1 cellular context compared by ENCODE assay signal in the genomic region with DNA sequence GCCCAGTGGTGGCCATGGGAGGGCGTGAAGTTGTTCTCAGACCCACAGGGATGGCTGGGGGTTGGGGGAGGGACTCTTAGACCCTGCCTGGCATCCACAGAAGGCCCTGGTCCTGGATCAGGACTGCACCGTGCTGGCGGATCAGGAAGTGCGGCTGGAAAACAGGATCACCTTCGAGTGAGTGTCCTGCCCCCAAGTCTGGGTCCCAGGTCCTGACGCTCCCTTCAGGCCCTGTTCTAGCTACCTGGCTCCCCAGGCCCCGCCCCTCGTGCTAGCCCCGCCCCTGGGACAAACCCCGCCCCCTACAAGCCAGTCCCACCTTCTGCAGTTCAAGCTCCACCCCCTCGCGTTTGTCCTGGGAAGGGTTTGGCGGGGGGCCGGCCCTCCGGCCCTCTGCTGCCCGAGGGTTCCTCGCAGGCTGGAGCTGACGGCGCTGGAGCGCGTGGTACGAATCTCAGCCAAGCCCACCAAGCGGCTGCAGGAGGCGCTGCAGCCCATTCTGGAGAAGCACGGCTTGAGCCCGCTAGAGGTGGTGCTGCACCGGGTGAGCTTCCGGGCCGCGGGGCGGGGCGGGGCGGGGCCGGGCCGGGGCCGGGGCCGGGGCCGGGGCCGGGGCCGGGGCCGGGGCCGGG.
A peak's percentile ranks its signal among the peaks of the same experiment; 100 is the strongest.
TF ChIP-seq lines count a peak whose summit lies in the region.

No MANE protein-coding gene starts in this region.

TF ChIP-seq in K562, 482 proteins besides CTCF, POLR2A, EP300 and RAD21 (continues in another document):
- TF ChIP-seq ZNF263 (CRISPR knock-in tag; IDR thresholded peaks at IDR 0.05; ENCODE audit: borderline replicate concordance): peak; percentile 45; the same call in 1 of the 2 replicates
- no peak for TF ChIP-seq ARID2 (IDR thresholded peaks at IDR 0.05)
- TF ChIP-seq TSHZ1 (CRISPR knock-in tag; IDR thresholded peaks at IDR 0.05): no peak
- TF ChIP-seq BMI1 (IDR thresholded peaks at IDR 0.05; ENCODE audit: low read length): no peak
- no peak for TF ChIP-seq TFAM (CRISPR knock-in tag; conservative IDR thresholded peaks at IDR 0.05)
- TF ChIP-seq CBX5 (IDR thresholded peaks at IDR 0.05; ENCODE audit: borderline replicate concordance, low read depth): no peak
- no peak for TF ChIP-seq BCOR (IDR thresholded peaks at IDR 0.05)
- 0 out of 2 replicates have a peak, but pooled peaks have one; percentile 14 for TF ChIP-seq USF2 (CRISPR knock-in tag; IDR thresholded peaks at IDR 0.05)
- peak; percentile 62; the same call in 1 of the 2 replicates for TF ChIP-seq MYNN (IDR thresholded peaks at IDR 0.05)
- no peak for TF ChIP-seq MYNN (CRISPR knock-in tag; IDR thresholded peaks at IDR 0.05)
- TF ChIP-seq CREM (IDR thresholded peaks at IDR 0.05; ENCODE audit: low read depth): peak; percentile 68
- TF ChIP-seq SIN3B (IDR thresholded peaks at IDR 0.05; ENCODE audit: low read depth): no peak
- TF ChIP-seq CHD1 (IDR thresholded peaks at IDR 0.05; ENCODE audit: low read length): no peak
- TF ChIP-seq, protein P1, sequence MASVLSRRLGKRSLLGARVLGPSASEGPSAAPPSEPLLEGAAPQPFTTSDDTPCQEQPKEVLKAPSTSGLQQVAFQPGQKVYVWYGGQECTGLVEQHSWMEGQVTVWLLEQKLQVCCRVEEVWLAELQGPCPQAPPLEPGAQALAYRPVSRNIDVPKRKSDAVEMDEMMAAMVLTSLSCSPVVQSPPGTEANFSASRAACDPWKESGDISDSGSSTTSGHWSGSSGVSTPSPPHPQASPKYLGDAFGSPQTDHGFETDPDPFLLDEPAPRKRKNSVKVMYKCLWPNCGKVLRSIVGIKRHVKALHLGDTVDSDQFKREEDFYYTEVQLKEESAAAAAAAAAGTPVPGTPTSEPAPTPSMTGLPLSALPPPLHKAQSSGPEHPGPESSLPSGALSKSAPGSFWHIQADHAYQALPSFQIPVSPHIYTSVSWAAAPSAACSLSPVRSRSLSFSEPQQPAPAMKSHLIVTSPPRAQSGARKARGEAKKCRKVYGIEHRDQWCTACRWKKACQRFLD (CRISPR knock-in tag; IDR thresholded peaks at IDR 0.05): no peak
- TF ChIP-seq RBM15 (IDR thresholded peaks at IDR 0.05; ENCODE audit: insufficient read depth, low read length): no peak
- TF ChIP-seq CBFB (CRISPR knock-in tag; IDR thresholded peaks at IDR 0.05): no peak
- TF ChIP-seq CXXC5 (CRISPR knock-in tag; IDR thresholded peaks at IDR 0.05): peak; percentile 82
- no peak for TF ChIP-seq POU5F1 (IDR thresholded peaks at IDR 0.05; ENCODE audit: borderline replicate concordance, low read depth, low read length, partially characterized antibody)
- TF ChIP-seq HSF4 (CRISPR knock-in tag; IDR thresholded peaks at IDR 0.05; ENCODE audit: borderline replicate concordance): no peak
- TF ChIP-seq NFIC (IDR thresholded peaks at IDR 0.05): peak; percentile 30; the same call in 1 of the 2 replicates
- TF ChIP-seq CSDE1 (IDR thresholded peaks at IDR 0.05): no peak
- no peak for TF ChIP-seq SRSF7 (optimal IDR thresholded peaks at IDR 0.05; ENCODE audit: low read depth, low read length)
- no peak for TF ChIP-seq DNMT1 (IDR thresholded peaks at IDR 0.05)
- TF ChIP-seq, protein P2, sequence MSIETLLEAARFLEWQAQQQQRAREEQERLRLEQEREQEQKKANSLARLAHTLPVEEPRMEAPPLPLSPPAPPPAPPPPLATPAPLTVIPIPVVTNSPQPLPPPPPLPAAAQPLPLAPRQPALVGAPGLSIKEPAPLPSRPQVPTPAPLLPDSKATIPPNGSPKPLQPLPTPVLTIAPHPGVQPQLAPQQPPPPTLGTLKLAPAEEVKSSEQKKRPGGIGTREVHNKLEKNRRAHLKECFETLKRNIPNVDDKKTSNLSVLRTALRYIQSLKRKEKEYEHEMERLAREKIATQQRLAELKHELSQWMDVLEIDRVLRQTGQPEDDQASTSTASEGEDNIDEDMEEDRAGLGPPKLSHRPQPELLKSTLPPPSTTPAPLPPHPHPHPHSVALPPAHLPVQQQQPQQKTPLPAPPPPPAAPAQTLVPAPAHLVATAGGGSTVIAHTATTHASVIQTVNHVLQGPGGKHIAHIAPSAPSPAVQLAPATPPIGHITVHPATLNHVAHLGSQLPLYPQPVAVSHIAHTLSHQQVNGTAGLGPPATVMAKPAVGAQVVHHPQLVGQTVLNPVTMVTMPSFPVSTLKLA (conservative IDR thresholded peaks at IDR 0.05): peak; percentile 64 to 83; a peak in 3 of 4 replicates
- no peak for TF ChIP-seq ZNF311 (CRISPR knock-in tag; IDR thresholded peaks at IDR 0.05)
- no peak for TF ChIP-seq DDX20 (tag; IDR thresholded peaks at IDR 0.05; ENCODE audit: low read depth)
- TF ChIP-seq HES1 (IDR thresholded peaks at IDR 0.05; ENCODE audit: low read depth): no peak
- TF ChIP-seq TCF7L2 (IDR thresholded peaks at IDR 0.05; ENCODE audit: low read depth, low read length): no peak
- TF ChIP-seq ELF4 (CRISPR knock-in tag; IDR thresholded peaks at IDR 0.05): no peak
- TF ChIP-seq GTF2A2 (tag; IDR thresholded peaks at IDR 0.05): no peak
- TF ChIP-seq, protein P3, sequence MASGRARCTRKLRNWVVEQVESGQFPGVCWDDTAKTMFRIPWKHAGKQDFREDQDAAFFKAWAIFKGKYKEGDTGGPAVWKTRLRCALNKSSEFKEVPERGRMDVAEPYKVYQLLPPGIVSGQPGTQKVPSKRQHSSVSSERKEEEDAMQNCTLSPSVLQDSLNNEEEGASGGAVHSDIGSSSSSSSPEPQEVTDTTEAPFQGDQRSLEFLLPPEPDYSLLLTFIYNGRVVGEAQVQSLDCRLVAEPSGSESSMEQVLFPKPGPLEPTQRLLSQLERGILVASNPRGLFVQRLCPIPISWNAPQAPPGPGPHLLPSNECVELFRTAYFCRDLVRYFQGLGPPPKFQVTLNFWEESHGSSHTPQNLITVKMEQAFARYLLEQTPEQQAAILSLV (tag; IDR thresholded peaks at IDR 0.05): no peak
- TF ChIP-seq HMG20B (CRISPR knock-in tag; IDR thresholded peaks at IDR 0.05): no peak
- TF ChIP-seq ZNF57 (CRISPR knock-in tag; IDR thresholded peaks at IDR 0.05): no peak
- no peak for TF ChIP-seq PHF21A (IDR thresholded peaks at IDR 0.05; ENCODE audit: borderline replicate concordance, low read depth)
- no peak for TF ChIP-seq FOXK1 (CRISPR knock-in tag; IDR thresholded peaks at IDR 0.05; ENCODE audit: borderline replicate concordance)
- TF ChIP-seq, protein P4, sequence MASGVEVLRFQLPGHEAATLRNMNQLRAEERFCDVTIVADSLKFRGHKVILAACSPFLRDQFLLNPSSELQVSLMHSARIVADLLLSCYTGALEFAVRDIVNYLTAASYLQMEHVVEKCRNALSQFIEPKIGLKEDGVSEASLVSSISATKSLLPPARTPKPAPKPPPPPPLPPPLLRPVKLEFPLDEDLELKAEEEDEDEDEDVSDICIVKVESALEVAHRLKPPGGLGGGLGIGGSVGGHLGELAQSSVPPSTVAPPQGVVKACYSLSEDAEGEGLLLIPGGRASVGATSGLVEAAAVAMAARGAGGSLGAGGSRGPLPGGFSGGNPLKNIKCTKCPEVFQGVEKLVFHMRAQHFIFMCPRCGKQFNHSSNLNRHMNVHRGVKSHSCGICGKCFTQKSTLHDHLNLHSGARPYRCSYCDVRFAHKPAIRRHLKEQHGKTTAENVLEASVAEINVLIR (CRISPR knock-in tag; IDR thresholded peaks at IDR 0.05): no peak
- TF ChIP-seq, protein P5, sequence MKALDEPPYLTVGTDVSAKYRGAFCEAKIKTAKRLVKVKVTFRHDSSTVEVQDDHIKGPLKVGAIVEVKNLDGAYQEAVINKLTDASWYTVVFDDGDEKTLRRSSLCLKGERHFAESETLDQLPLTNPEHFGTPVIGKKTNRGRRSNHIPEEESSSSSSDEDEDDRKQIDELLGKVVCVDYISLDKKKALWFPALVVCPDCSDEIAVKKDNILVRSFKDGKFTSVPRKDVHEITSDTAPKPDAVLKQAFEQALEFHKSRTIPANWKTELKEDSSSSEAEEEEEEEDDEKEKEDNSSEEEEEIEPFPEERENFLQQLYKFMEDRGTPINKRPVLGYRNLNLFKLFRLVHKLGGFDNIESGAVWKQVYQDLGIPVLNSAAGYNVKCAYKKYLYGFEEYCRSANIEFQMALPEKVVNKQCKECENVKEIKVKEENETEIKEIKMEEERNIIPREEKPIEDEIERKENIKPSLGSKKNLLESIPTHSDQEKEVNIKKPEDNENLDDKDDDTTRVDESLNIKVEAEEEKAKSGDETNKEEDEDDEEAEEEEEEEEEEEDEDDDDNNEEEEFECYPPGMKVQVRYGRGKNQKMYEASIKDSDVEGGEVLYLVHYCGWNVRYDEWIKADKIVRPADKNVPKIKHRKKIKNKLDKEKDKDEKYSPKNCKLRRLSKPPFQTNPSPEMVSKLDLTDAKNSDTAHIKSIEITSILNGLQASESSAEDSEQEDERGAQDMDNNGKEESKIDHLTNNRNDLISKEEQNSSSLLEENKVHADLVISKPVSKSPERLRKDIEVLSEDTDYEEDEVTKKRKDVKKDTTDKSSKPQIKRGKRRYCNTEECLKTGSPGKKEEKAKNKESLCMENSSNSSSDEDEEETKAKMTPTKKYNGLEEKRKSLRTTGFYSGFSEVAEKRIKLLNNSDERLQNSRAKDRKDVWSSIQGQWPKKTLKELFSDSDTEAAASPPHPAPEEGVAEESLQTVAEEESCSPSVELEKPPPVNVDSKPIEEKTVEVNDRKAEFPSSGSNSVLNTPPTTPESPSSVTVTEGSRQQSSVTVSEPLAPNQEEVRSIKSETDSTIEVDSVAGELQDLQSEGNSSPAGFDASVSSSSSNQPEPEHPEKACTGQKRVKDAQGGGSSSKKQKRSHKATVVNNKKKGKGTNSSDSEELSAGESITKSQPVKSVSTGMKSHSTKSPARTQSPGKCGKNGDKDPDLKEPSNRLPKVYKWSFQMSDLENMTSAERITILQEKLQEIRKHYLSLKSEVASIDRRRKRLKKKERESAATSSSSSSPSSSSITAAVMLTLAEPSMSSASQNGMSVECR (CRISPR knock-in tag; IDR thresholded peaks at IDR 0.05): peak; percentile 38
- TF ChIP-seq FOXP1 (CRISPR knock-in tag; IDR thresholded peaks at IDR 0.05): peak; percentile 63; the same call in 1 of the 2 replicates
- peak; percentile 59 for TF ChIP-seq ZBTB33 (CRISPR knock-in tag; IDR thresholded peaks at IDR 0.05)
- no peak for TF ChIP-seq ERF (CRISPR knock-in tag; IDR thresholded peaks at IDR 0.05)
- no peak for TF ChIP-seq CREB5 (CRISPR knock-in tag; IDR thresholded peaks at IDR 0.05)
